In the genomic region with DNA sequence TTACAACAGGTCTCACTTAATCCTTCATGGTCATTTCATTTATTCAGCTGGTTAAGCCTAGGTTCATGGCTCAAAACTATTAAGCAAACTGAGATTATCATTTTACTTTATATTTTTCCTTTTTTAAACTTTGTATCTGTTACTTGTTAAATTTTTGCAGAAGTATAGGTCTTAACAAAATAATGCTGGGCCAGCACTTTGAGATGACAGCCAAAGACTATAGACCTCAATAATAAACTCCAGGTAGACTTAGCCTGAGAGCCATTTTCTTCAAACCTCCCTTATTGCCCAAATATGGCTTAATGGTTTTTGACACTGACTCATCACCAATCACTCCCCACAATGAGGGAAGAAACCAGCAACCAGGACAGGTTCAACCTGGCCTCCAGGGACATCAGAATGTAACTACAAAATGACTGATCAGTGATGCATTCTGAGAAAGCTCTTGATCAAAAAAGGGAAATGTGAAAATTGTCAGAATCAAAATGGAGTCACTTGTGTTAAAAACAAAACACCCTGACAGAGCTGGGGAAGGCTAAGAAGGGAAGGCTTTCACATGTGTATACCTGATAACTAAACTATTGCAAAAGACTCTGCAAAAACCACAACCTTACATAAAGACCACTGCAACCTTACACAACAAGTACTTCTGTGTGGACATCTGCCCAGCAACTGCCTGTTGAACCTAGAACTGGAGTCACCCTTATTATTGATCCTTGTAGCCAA, we compare ENCODE assay signal across 1 cellular context.
TF ChIP-seq lines count a peak whose summit lies in the region.

No MANE protein-coding gene starts in this region.

TF ChIP-seq in K562, 482 proteins besides CTCF, POLR2A, EP300 and RAD21 (continued from another document and continues in another):
- TF ChIP-seq GABPB1 (CRISPR knock-in tag; IDR thresholded peaks at IDR 0.05) (no peak), CREM (IDR thresholded peaks at IDR 0.05; ENCODE audit: low read depth) (no peak), ZNF551 (CRISPR knock-in tag; IDR thresholded peaks at IDR 0.05) (no peak), ZBTB8A (IDR thresholded peaks at IDR 0.05; ENCODE audit: partially characterized antibody) (no peak), TAF1 (IDR thresholded peaks at IDR 0.05; ENCODE audit: control insufficient read depth, extremely low read depth, insufficient read depth, low read length, severe bottlenecking) (no peak), ERF (CRISPR knock-in tag; IDR thresholded peaks at IDR 0.05) (no peak), ZKSCAN3 (CRISPR knock-in tag; IDR thresholded peaks at IDR 0.05) (no peak), CBX3 (IDR thresholded peaks at IDR 0.05; ENCODE audit: borderline replicate concordance in 1 of 2, low read length in 2 of 2) (no peak), ZMIZ1 (IDR thresholded peaks at IDR 0.05; ENCODE audit: low read depth in 2 of 2, low read length in 2 of 2) (no peak), PPARD (CRISPR knock-in tag; IDR thresholded peaks at IDR 0.05) (no peak), MIER1 (IDR thresholded peaks at IDR 0.05; ENCODE audit: low read depth) (no peak), ZNF445 (CRISPR knock-in tag; IDR thresholded peaks at IDR 0.05; ENCODE audit: low read depth) (no peak), VEZF1 (CRISPR knock-in tag; IDR thresholded peaks at IDR 0.05) (0 out of 2 replicates have a peak, but pooled peaks have one; percentile 42), ZC3H4 (CRISPR knock-in tag; IDR thresholded peaks at IDR 0.05; ENCODE audit: borderline replicate concordance) (no peak), CBFB (CRISPR knock-in tag; IDR thresholded peaks at IDR 0.05) (no peak), BCOR (IDR thresholded peaks at IDR 0.05) (no peak), ZNF12 (CRISPR knock-in tag; IDR thresholded peaks at IDR 0.05) (no peak), RBM34 (IDR thresholded peaks at IDR 0.05; ENCODE audit: borderline replicate concordance, insufficient read depth, low read length) (no peak), SIN3A (IDR thresholded peaks at IDR 0.05; ENCODE audit: borderline replicate concordance in 2 of 2, control insufficient read depth in 1 of 2, low read depth in 2 of 2, low read length in 2 of 2) (no peak), STAT5B (CRISPR knock-in tag; IDR thresholded peaks at IDR 0.05) (no peak), ZNF431 (CRISPR knock-in tag; IDR thresholded peaks at IDR 0.05) (no peak), SIX5 (IDR thresholded peaks at IDR 0.05; ENCODE audit: borderline replicate concordance in 1 of 2, insufficient read depth in 1 of 2, low read depth in 1 of 2, low read length in 2 of 2) (no peak), WHSC1 (IDR thresholded peaks at IDR 0.05; ENCODE audit: low read length) (no peak), ZNF518B (CRISPR knock-in tag; IDR thresholded peaks at IDR 0.05) (no peak), DDX20 (tag; IDR thresholded peaks at IDR 0.05; ENCODE audit: low read depth) (peak; percentile 83), CEBPB (tag; IDR thresholded peaks at IDR 0.05) (peak; percentile 97), ZNF766 (CRISPR knock-in tag; conservative IDR thresholded peaks at IDR 0.05) (peak; percentile 96), ZNF507 (tag; conservative IDR thresholded peaks at IDR 0.05) (no peak), CBX1 (IDR thresholded peaks at IDR 0.05; ENCODE audit: low read depth) (no peak), HNRNPUL1 (IDR thresholded peaks at IDR 0.05; ENCODE audit: low read length) (no peak), FOS (IDR thresholded peaks at IDR 0.05; ENCODE audit: extremely low read depth, insufficient read length) (no peak), CSDE1 (IDR thresholded peaks at IDR 0.05) (no peak), HDAC6 (IDR thresholded peaks at IDR 0.05; ENCODE audit: low read depth, low read length) (no peak), HINFP (tag; conservative IDR thresholded peaks at IDR 0.05; ENCODE audit: low read depth) (no peak; the same call in 1 of the 2 replicates), ATF2 (CRISPR knock-in tag; IDR thresholded peaks at IDR 0.05) (no peak), NFYB (IDR thresholded peaks at IDR 0.05; ENCODE audit: extremely low read depth, insufficient read length) (no peak), FOSL1 (tag; conservative IDR thresholded peaks at IDR 0.05) (peak; percentile 80), MTF1 (CRISPR knock-in tag; IDR thresholded peaks at IDR 0.05; ENCODE audit: borderline replicate concordance) (no peak), PHF21A (IDR thresholded peaks at IDR 0.05; ENCODE audit: borderline replicate concordance, low read depth) (no peak), HNRNPK (IDR thresholded peaks at IDR 0.05; ENCODE audit: low read depth, low read length, poor library complexity, severe bottlenecking) (no peak), NCOR1 (IDR thresholded peaks at IDR 0.05) (no peak), ZNF717 (CRISPR knock-in tag; IDR thresholded peaks at IDR 0.05) (no peak), ETV1 (tag; conservative IDR thresholded peaks at IDR 0.05; ENCODE audit: low read depth) (no peak), KHSRP (IDR thresholded peaks at IDR 0.05) (no peak)
- TF ChIP-seq, protein P1, sequence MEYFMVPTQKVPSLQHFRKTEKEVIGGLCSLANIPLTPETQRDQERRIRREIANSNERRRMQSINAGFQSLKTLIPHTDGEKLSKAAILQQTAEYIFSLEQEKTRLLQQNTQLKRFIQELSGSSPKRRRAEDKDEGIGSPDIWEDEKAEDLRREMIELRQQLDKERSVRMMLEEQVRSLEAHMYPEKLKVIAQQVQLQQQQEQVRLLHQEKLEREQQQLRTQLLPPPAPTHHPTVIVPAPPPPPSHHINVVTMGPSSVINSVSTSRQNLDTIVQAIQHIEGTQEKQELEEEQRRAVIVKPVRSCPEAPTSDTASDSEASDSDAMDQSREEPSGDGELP (CRISPR knock-in tag; IDR thresholded peaks at IDR 0.05; ENCODE audit: borderline replicate concordance), result no peak
- TF ChIP-seq, protein P2, sequence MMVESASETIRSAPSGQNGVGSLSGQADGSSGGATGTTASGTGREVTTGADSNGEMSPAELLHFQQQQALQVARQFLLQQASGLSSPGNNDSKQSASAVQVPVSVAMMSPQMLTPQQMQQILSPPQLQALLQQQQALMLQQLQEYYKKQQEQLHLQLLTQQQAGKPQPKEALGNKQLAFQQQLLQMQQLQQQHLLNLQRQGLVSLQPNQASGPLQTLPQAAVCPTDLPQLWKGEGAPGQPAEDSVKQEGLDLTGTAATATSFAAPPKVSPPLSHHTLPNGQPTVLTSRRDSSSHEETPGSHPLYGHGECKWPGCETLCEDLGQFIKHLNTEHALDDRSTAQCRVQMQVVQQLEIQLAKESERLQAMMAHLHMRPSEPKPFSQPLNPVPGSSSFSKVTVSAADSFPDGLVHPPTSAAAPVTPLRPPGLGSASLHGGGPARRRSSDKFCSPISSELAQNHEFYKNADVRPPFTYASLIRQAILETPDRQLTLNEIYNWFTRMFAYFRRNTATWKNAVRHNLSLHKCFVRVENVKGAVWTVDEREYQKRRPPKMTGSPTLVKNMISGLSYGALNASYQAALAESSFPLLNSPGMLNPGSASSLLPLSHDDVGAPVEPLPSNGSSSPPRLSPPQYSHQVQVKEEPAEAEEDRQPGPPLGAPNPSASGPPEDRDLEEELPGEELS (CRISPR knock-in tag; IDR thresholded peaks at IDR 0.05; ENCODE audit: borderline replicate concordance), result no peak
- TF ChIP-seq, protein P3, sequence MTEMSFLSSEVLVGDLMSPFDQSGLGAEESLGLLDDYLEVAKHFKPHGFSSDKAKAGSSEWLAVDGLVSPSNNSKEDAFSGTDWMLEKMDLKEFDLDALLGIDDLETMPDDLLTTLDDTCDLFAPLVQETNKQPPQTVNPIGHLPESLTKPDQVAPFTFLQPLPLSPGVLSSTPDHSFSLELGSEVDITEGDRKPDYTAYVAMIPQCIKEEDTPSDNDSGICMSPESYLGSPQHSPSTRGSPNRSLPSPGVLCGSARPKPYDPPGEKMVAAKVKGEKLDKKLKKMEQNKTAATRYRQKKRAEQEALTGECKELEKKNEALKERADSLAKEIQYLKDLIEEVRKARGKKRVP (CRISPR knock-in tag; IDR thresholded peaks at IDR 0.05), result 0 out of 2 replicates have a peak, but pooled peaks have one; percentile 43
